In the genomic region with DNA sequence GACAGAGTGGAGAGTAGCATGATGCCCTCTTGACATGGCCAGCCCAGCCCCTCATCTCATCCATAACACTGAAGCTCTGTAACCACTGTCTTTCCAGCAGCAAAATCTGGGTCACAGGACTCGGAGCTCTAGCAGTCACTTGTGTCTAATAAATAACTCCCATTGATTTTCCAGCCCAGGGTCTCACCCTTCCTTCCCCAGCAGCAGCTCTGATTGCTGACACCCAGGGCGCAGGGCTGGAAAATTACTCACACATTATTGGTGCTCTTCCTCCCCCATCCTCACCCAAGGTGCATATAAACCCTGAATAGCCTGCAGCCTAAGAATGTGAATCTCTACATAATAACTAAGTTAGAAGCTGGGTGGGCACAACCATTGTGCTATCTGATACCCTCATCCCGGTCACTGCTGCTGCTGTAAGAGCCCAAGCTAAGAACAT, we compare ENCODE assay signal across 1 cellular context.
TF ChIP-seq lines count a peak whose summit lies in the region.

No MANE protein-coding gene starts in this region.

TF ChIP-seq in GM23338, 12 proteins besides CTCF, POLR2A, EP300 and RAD21 (continued from another document):
- no peak for TF ChIP-seq ZNF462 (CRISPR knock-in tag; IDR thresholded peaks at IDR 0.05)
